ENCODE assay signal across 29 cellular contexts in the genomic region with DNA sequence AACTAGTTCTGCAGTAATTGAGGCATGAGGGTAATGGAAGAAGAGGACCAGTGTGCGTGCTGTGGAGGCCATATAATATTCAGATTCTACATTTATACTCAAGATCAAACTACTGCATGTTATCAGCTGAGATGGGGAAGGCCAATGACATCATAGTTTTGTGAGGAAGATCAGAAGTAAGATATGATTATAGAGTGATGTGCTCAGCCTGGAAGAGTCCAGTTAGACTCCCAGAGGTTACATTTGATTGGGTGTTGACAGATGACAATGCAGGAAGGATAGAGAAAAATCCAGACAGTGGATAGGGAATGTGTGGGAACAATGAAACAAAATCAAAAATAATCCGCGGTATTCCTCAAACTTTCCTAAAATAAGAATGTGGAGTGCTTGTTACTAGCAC.
"Had no signal": no experiment of that assay in that cellular context is flagged by ENCODE, and none has a peak within 500 bp of the region (broad histone marks: within the 10 kb centered on the region; RNA-seq: fewer than 3 reads in every experiment).

No MANE protein-coding gene starts in this region.

- H3K9me3 Mint-ChIP-seq: memory B cell; stimulated activated memory B cell treated with anti-CD40 and anti-IgM and Interleukin-4, amounts not matched to agents 10 μg/mL and 1 μg/mL and 100 μg/mL, for 72 hours had no signal

- H3K27ac ChIP-seq: coronary artery, esophagus muscularis mucosa, foreskin keratinocyte, gastroesophageal sphincter, heart left ventricle, hepatocyte, prostate gland, right atrium auricular region, sigmoid colon, testis, tibial artery had no signal

- H3K27me3 Mint-ChIP-seq: memory B cell; naive B cell; stimulated activated memory B cell treated with anti-CD40 and anti-IgM and Interleukin-4, amounts not matched to agents 10 μg/mL and 1 μg/mL and 100 μg/mL, for 72 hours; type B pancreatic cell had no signal

- H2AFZ ChIP-seq: hepatocyte had no signal

- H3K27me3 ChIP-seq: esophagus muscularis mucosa, foreskin keratinocyte, gastroesophageal sphincter, heart left ventricle, hepatocyte, right atrium auricular region, sigmoid colon, testis, tibial artery had no signal

- ATAC-seq: foreskin keratinocyte; gastroesophageal sphincter; heart left ventricle; left lobe of liver; mucosa of descending colon; stimulated activated memory B cell treated with anti-CD40 and anti-IgM and Interleukin-4, amounts not matched to agents 10 μg/mL and 1 μg/mL and 100 μg/mL, for 72 hours; stimulated activated naive CD8-positive, alpha-beta T cell treated with anti-CD3 and anti-CD28 coated beads, Interleukin-15, Interleukin-2, amounts not matched to agents 100 U/mL and 50 U/mL, for 24 hours had no signal

- H3K4me2 ChIP-seq: hepatocyte had no signal

- H3K36me3 ChIP-seq: esophagus muscularis mucosa, gastroesophageal sphincter, heart left ventricle, prostate gland, right atrium auricular region, sigmoid colon, tibial artery had no signal

- H3K4me3 ChIP-seq: coronary artery, esophagus muscularis mucosa, gastroesophageal sphincter, heart left ventricle, hepatocyte, lung, mucosa of descending colon, prostate gland, right atrium auricular region, sigmoid colon, testis, tibial artery had no signal

- DNase-seq: dermis blood vessel endothelial cell; effector memory CD4-positive, alpha-beta T cell; foreskin keratinocyte; heart left ventricle; kidney; mucosa of descending colon; naive B cell; nephron progenitor cell; nucleus accumbens; sigmoid colon; stimulated activated CD4-positive, alpha-beta T cell treated with anti-CD3 and anti-CD28 coated beads, Interleukin-2, amount 100 ng/mL, for 24 hours; stimulated activated CD4-positive, alpha-beta T cell treated with anti-CD3 and anti-CD28 coated beads, Interleukin-4, amount 100 ng/mL, for 24 hours; stimulated activated naive CD8-positive, alpha-beta T cell treated with anti-CD3 and anti-CD28 coated beads, Interleukin-15, Interleukin-2, amounts not matched to agents 100 U/mL and 50 U/mL, for 24 hours; substantia nigra; testis; tibial artery had no signal

- H3K9me3 ChIP-seq: esophagus muscularis mucosa, gastroesophageal sphincter, heart left ventricle, mucosa of descending colon, prostate gland, right atrium auricular region, sigmoid colon, testis, tibial artery had no signal

- H3K4me1 ChIP-seq: foreskin keratinocyte, prostate gland, testis had no signal

- FAIRE-seq: endothelial cell of umbilical vein, kidney had no signal

- H3K4me3 Mint-ChIP-seq: memory B cell; mesothelial cell of epicardium; naive B cell; nephron progenitor cell; stimulated activated memory B cell treated with anti-CD40 and anti-IgM and Interleukin-4, amounts not matched to agents 10 μg/mL and 1 μg/mL and 100 μg/mL, for 72 hours; type B pancreatic cell had no signal

- H3K27ac Mint-ChIP-seq: memory B cell; mesothelial cell of epicardium; nephron progenitor cell; stimulated activated memory B cell treated with anti-CD40 and anti-IgM and Interleukin-4, amounts not matched to agents 10 μg/mL and 1 μg/mL and 100 μg/mL, for 72 hours; type B pancreatic cell had no signal
